15 cellular contexts compared by ENCODE assay signal in the genomic region with DNA sequence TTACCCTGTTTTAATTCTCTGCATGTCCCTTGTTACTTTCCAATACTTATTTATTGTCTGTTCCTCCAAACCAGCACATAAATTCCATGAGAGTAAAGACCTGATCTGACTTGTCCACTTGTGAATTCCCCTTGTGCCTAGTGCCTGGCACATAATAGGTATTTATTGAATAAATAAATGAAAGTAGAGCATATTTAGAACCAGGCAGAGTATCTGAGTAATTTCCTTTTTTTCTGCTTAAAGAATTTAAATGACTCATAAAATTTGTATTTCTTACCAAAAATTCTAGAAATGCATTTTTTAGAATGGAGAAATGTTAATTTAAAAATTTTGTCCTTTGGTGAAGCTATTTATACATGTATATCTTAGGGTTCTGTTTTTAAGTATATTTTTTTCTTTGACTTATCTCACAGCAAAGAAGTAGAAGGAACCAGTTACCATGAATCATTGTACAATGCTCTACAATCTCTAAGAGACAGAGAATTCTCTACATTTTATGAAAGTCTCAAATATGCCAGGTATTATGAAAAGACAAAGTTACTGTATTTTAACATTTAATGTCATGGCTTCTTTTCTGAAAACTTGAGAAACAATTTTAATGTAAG.
A peak's percentile ranks its signal among the peaks of the same experiment; 100 is the strongest.
DNase-seq lines count a peak whose midpoint lies in the region; ATAC-seq, FAIRE-seq and TF ChIP-seq lines count a peak whose summit lies in the region.
"Had no signal": no experiment of that assay in that cellular context is flagged by ENCODE, and none has a peak within 500 bp of the region (broad histone marks: within the 10 kb centered on the region; RNA-seq: fewer than 3 reads in every experiment).

No MANE protein-coding gene starts in this region.

- TF ChIP-seq CTCF in BJ (IDR thresholded peaks at IDR 0.05; ENCODE audit: insufficient read depth, low read depth, low read length) (no peak), HFFc6 (IDR thresholded peaks at IDR 0.05) (no peak), mammary epithelial cell (conservative IDR thresholded peaks at IDR 0.05 in 1 of 2, IDR thresholded peaks at IDR 0.05 in 1 of 2; ENCODE audit: extremely low read depth in 1 of 2, insufficient read depth in 1 of 2, low read depth in 1 of 2, low read length in 2 of 2) (no peak)

- POLR2A ChIA-PET in BJ (lab: Charles Lee): no interaction called here

- dilution Hi-C loops in mammary epithelial cell (cut with HindIII; ENCODE audit: low sequenced_read_pairs): no loop called here

- H3K36me3 ChIP-seq in BJ (ENCODE audit: control insufficient read depth, insufficient read depth, low read length): no peaks in the 10 kb centered on the region; the same call in none of the 2 replicates
- H3K36me3 ChIP-seq in mammary epithelial cell (ENCODE audit: insufficient read depth, low read length): peaks cover 7% of the 10 kb centered on the region

- H3K27me3 Mint-ChIP-seq in HFFc6 (ENCODE audit: insufficient read depth): peaks cover 2% of the 10 kb centered on the region; the same call in 1 of the 2 replicates
- H3K27me3 Mint-ChIP-seq: brain had no signal

- intact Hi-C loops in mammary epithelial cell (cut with micrococcal nuclease): no loop called here

- no TSS peak for BruUV-seq in mammary epithelial cell (replicated peaks; lab: Mats Ljungman, UMichigan)

- peak overlapping the region; percentile 5 for H2AFZ ChIP-seq in mammary epithelial cell (ENCODE audit: low read depth, low read length)

- in situ Hi-C loops in mammary epithelial cell (cut with MboI; ENCODE audit: low sequenced_read_pairs in 2 of 2): no loop called here

- H3K27me3 ChIP-seq in BJ (ENCODE audit: control insufficient read depth, insufficient read depth, low read length): no peaks in the 10 kb centered on the region
- H3K27me3 ChIP-seq in mammary epithelial cell (ENCODE audit: insufficient read depth, low read length): no peaks in the 10 kb centered on the region
- H3K27me3 ChIP-seq: stomach had no signal

- H3K4me3 Mint-ChIP-seq in HFFc6: peak overlapping the region; percentile 26; the same call in 1 of the 2 replicates
- H3K4me3 Mint-ChIP-seq: brain had no signal

- CTCF ChIA-PET in BJ (lab: Yijun Ruan, JAX): no interaction called here
- CTCF ChIA-PET in mammary epithelial cell (lab: Charles Lee; ENCODE audit: low non-redundant PET): no interaction called here

- ATAC-seq in GM19397 (IDR thresholded peaks at IDR 0.05; ENCODE audit: unreplicated experiment): no peak
- ATAC-seq: sciatic nerve had no signal

- peak overlapping the region; percentile 15 for H3K4me2 ChIP-seq in mammary epithelial cell (ENCODE audit: insufficient read depth, low read depth, low read length)

- peak overlapping the region; percentile 35 for H3K27ac ChIP-seq in mammary epithelial cell (ENCODE audit: insufficient read depth, low read depth, low read length)
- H3K27ac ChIP-seq: stomach had no signal

- H3K9ac ChIP-seq in mammary epithelial cell (ENCODE audit: insufficient read depth, low read length): no peak overlapping the region

- peaks cover 5% of the 10 kb centered on the region for H3K4me1 ChIP-seq in mammary epithelial cell (ENCODE audit: insufficient read depth, low read length)
- H3K4me1 ChIP-seq: stomach had no signal

- peak; percentile 86 for FAIRE-seq in islet of Langerhans (lab: Jason Lieb, UNC)

- H3K36me3 Mint-ChIP-seq in HFFc6 (ENCODE audit: low read depth): peaks cover 25% of the 10 kb centered on the region

- no peaks in the 10 kb centered on the region for H4K20me1 ChIP-seq in mammary epithelial cell (ENCODE audit: insufficient read depth, low read length)

- H3K4me3 ChIP-seq in BJ (ENCODE audit: low read depth, low read length) (no peak overlapping the region), mammary epithelial cell (replicated peaks in 1 of 3; ENCODE audit: insufficient read depth in 1 of 3, low read depth in 2 of 3, low read length in 3 of 3) (no peak overlapping the region)
- H3K4me3 ChIP-seq: stomach had no signal

- no peaks in the 10 kb centered on the region for H3K9me3 ChIP-seq in mammary epithelial cell (replicated peaks; ENCODE audit: insufficient read depth, low read length)
- H3K9me3 ChIP-seq: Caco-2, stomach had no signal

- H3K79me2 ChIP-seq in mammary epithelial cell (ENCODE audit: insufficient read depth, low read length): no peaks in the 10 kb centered on the region

- peaks cover 50% of the 10 kb centered on the region for H3K4me1 Mint-ChIP-seq in HFFc6 (ENCODE audit: low read depth)

- DNase-seq in BJ (ENCODE audit: low read depth) (peak; percentile 34), HFFc6 (peak; percentile 10), mammary epithelial cell (peak; percentile 60), NCI-H2107 (lab: John Stamatoyannopoulos, UW) (no peak), CD1c-positive myeloid dendritic cell (ENCODE audit: extremely low spot score) (no peak), NCI-H446 treated with DMSO at 0.1 percent for 48 hours (lab: John Stamatoyannopoulos, UW) (no peak)
- DNase-seq: Caco-2, hypothalamus, NCI-H1436 treated with DMSO at 0.1 percent for 48 hours, NCI-H526 treated with DMSO at 0.1 percent for 48 hours, stomach had no signal

- H3K9me3 Mint-ChIP-seq in HFFc6: no peaks in the 10 kb centered on the region
- H3K9me3 Mint-ChIP-seq: brain had no signal

- peak overlapping the region; percentile 87 for H3K27ac Mint-ChIP-seq in HFFc6
- H3K27ac Mint-ChIP-seq: brain had no signal

Comparison
In these comparisons a context has a peak if more than half of its experiments do, and no peak if none do; other contexts are left out.
1. DNase-seq: peak in BJ (single experiment), HFFc6 (single experiment) and mammary epithelial cell (single experiment); none in NCI-H2107 (single experiment), CD1c-positive myeloid dendritic cell (single experiment) and NCI-H446 treated with DMSO at 0.1 percent for 48 hours (single experiment).